Comparison of ENCODE assay signal across 11 cellular contexts in genomic region chr3:46090161-46090591, GRCh38.
DNase-seq lines count a peak whose midpoint lies in the region; ATAC-seq and TF ChIP-seq lines count a peak whose summit lies in the region.
"Had no signal": no experiment of that assay in that cellular context is flagged by ENCODE, and none has a peak within 500 bp of the region (broad histone marks: within the 10 kb centered on the region; RNA-seq: fewer than 3 reads in every experiment).

No MANE protein-coding gene starts in this region.

- POLR2A ChIA-PET in activated CD4-positive, alpha-beta memory T cell treated with anti-CD3 and anti-CD28 coated beads for 36 hours (lab: Charles Lee) = interaction anchor here (1.2 to 1.5 kb wide), 2 partner anchors 10 to 279 kb away, joined by 4 to 7 read pairs; no protein-coding TSS in a partner anchor
- POLR2A ChIA-PET in activated CD4-positive, alpha-beta memory T cell treated with anti-CD3 and anti-CD28 coated beads, Interleukin-2, amount 10 ng/mL, durations not matched to agents 7 days and 5 days (lab: Charles Lee) = interaction anchor here (1.0 to 9.7 kb wide), 4 partner anchors 8 to 280 kb away, joined by 3 to 47 read pairs (median 4); partner anchors contain the start of gene CCR5

- H3K4me1 Mint-ChIP-seq in activated CD4-positive, alpha-beta memory T cell treated with anti-CD3 and anti-CD28 coated beads for 36 hours (ENCODE audit: low read depth) = peaks cover 19% of the 10 kb centered on the region
- peaks cover 62% of the 10 kb centered on the region for H3K4me1 Mint-ChIP-seq in activated CD4-positive, alpha-beta memory T cell treated with anti-CD3 and anti-CD28 coated beads, Interleukin-2, amount 10 ng/mL, durations not matched to agents 7 days and 5 days
- H3K4me1 Mint-ChIP-seq in dendritic cell treated with granulocyte-macrophage colony-stimulating factor and Interleukin-4, amounts not matched to agents 40 ng/mL and 50 ng/mL, for 4 days (ENCODE audit: low read depth) = peaks cover 95% of the 10 kb centered on the region
- H3K4me1 Mint-ChIP-seq in stimulated activated naive B cell treated with anti-CD40 and anti-IgM and Interleukin-4, amounts not matched to agents 10 μg/mL and 1 μg/mL and 100 μg/mL, for 72 hours = peaks cover 50 to 63% of the 10 kb centered on the region in 2 donors

- H3K36me3 Mint-ChIP-seq in activated CD4-positive, alpha-beta memory T cell treated with anti-CD3 and anti-CD28 coated beads for 36 hours = no peaks in the 10 kb centered on the region
- peaks cover 20% of the 10 kb centered on the region for H3K36me3 Mint-ChIP-seq in activated CD4-positive, alpha-beta memory T cell treated with anti-CD3 and anti-CD28 coated beads, Interleukin-2, amount 10 ng/mL, durations not matched to agents 7 days and 5 days (ENCODE audit: low read depth)
- H3K36me3 Mint-ChIP-seq in dendritic cell treated with granulocyte-macrophage colony-stimulating factor and Interleukin-4, amounts not matched to agents 40 ng/mL and 50 ng/mL, for 4 days (ENCODE audit: low read depth) = no peaks in the 10 kb centered on the region
- peaks cover 0 to 12% of the 10 kb centered on the region in 2 donors for H3K36me3 Mint-ChIP-seq in stimulated activated naive B cell treated with anti-CD40 and anti-IgM and Interleukin-4, amounts not matched to agents 10 μg/mL and 1 μg/mL and 100 μg/mL, for 72 hours

- H3K4me3 Mint-ChIP-seq in activated CD4-positive, alpha-beta memory T cell treated with anti-CD3 and anti-CD28 coated beads for 36 hours = no peak overlapping the region
- H3K4me3 Mint-ChIP-seq in activated CD4-positive, alpha-beta memory T cell treated with anti-CD3 and anti-CD28 coated beads, Interleukin-2, amount 10 ng/mL, durations not matched to agents 7 days and 5 days = no peak overlapping the region
- no peak overlapping the region for H3K4me3 Mint-ChIP-seq in dendritic cell treated with granulocyte-macrophage colony-stimulating factor and Interleukin-4, amounts not matched to agents 40 ng/mL and 50 ng/mL, for 4 days
- H3K4me3 Mint-ChIP-seq in stimulated activated naive B cell treated with anti-CD40 and anti-IgM and Interleukin-4, amounts not matched to agents 10 μg/mL and 1 μg/mL and 100 μg/mL, for 72 hours = no peak overlapping the region
- H3K4me3 Mint-ChIP-seq: activated B cell treated with CpG ODN at 0.5 μM for 24 hours had no signal

- H3K9me3 Mint-ChIP-seq in activated CD4-positive, alpha-beta memory T cell treated with anti-CD3 and anti-CD28 coated beads for 36 hours = no peaks in the 10 kb centered on the region
- peaks cover 4% of the 10 kb centered on the region for H3K9me3 Mint-ChIP-seq in activated CD4-positive, alpha-beta memory T cell treated with anti-CD3 and anti-CD28 coated beads, Interleukin-2, amount 10 ng/mL, durations not matched to agents 7 days and 5 days
- no peaks in the 10 kb centered on the region for H3K9me3 Mint-ChIP-seq in dendritic cell treated with granulocyte-macrophage colony-stimulating factor and Interleukin-4, amounts not matched to agents 40 ng/mL and 50 ng/mL, for 4 days
- peaks cover 3 to 9% of the 10 kb centered on the region in 2 donors for H3K9me3 Mint-ChIP-seq in stimulated activated naive B cell treated with anti-CD40 and anti-IgM and Interleukin-4, amounts not matched to agents 10 μg/mL and 1 μg/mL and 100 μg/mL, for 72 hours
- H3K9me3 Mint-ChIP-seq: activated B cell treated with CpG ODN at 0.5 μM for 24 hours had no signal

- peak overlapping the region in 1 of 2 donors; percentile 20 for H3K27ac ChIP-seq in coronary artery
- H3K27ac ChIP-seq: right atrium auricular region had no signal

- TF ChIP-seq POLR2A in erythroblast (IDR thresholded peaks at IDR 0.05; ENCODE audit: low read length) = no peak

- no peak overlapping the region for H3K4me3 ChIP-seq in coronary artery
- H3K4me3 ChIP-seq: lung, right atrium auricular region had no signal

- intact Hi-C loops in activated CD4-positive, alpha-beta memory T cell treated with anti-CD3 and anti-CD28 coated beads for 36 hours (cut with micrococcal nuclease) = loop anchor here (1.0 to 10.0 kb wide), 2 partner anchors 8 to 395 kb away; no protein-coding TSS in a partner anchor
- intact Hi-C loops in dendritic cell treated with granulocyte-macrophage colony-stimulating factor and Interleukin-4, amounts not matched to agents 40 ng/mL and 50 ng/mL, for 4 days (cut with micrococcal nuclease) = no loop called here

- ATAC-seq in stimulated activated naive B cell treated with anti-CD40 and anti-IgM and Interleukin-4, amounts not matched to agents 10 μg/mL and 1 μg/mL and 100 μg/mL, for 72 hours (replicated peaks) = peak; percentile 65 to 74

- H3K27ac Mint-ChIP-seq in activated CD4-positive, alpha-beta memory T cell treated with anti-CD3 and anti-CD28 coated beads for 36 hours = no peak overlapping the region
- H3K27ac Mint-ChIP-seq in activated CD4-positive, alpha-beta memory T cell treated with anti-CD3 and anti-CD28 coated beads, Interleukin-2, amount 10 ng/mL, durations not matched to agents 7 days and 5 days = no peak overlapping the region
- H3K27ac Mint-ChIP-seq in dendritic cell treated with granulocyte-macrophage colony-stimulating factor and Interleukin-4, amounts not matched to agents 40 ng/mL and 50 ng/mL, for 4 days = peak overlapping the region; percentile 100
- H3K27ac Mint-ChIP-seq in stimulated activated naive B cell treated with anti-CD40 and anti-IgM and Interleukin-4, amounts not matched to agents 10 μg/mL and 1 μg/mL and 100 μg/mL, for 72 hours = peak overlapping the region; percentile 75
- H3K27ac Mint-ChIP-seq: activated B cell treated with CpG ODN at 0.5 μM for 24 hours had no signal

- H3K27me3 Mint-ChIP-seq in activated CD4-positive, alpha-beta memory T cell treated with anti-CD3 and anti-CD28 coated beads for 36 hours = peaks cover 38% of the 10 kb centered on the region
- H3K27me3 Mint-ChIP-seq in activated CD4-positive, alpha-beta memory T cell treated with anti-CD3 and anti-CD28 coated beads, Interleukin-2, amount 10 ng/mL, durations not matched to agents 7 days and 5 days = peaks cover 28% of the 10 kb centered on the region
- H3K27me3 Mint-ChIP-seq in dendritic cell treated with granulocyte-macrophage colony-stimulating factor and Interleukin-4, amounts not matched to agents 40 ng/mL and 50 ng/mL, for 4 days = no peaks in the 10 kb centered on the region
- peaks cover 0 to 5% of the 10 kb centered on the region in 2 donors for H3K27me3 Mint-ChIP-seq in stimulated activated naive B cell treated with anti-CD40 and anti-IgM and Interleukin-4, amounts not matched to agents 10 μg/mL and 1 μg/mL and 100 μg/mL, for 72 hours
- H3K27me3 Mint-ChIP-seq: activated B cell treated with CpG ODN at 0.5 μM for 24 hours had no signal

- CTCF ChIA-PET in activated CD4-positive, alpha-beta memory T cell treated with anti-CD3 and anti-CD28 coated beads for 36 hours (lab: Charles Lee) = interaction anchor here (0.9 to 4.9 kb wide), 9 partner anchors 12 to 288 kb away, joined by 3 to 43 read pairs (median 3); partner anchors contain the start of genes CCR1 and CCR5
- CTCF ChIA-PET in activated CD4-positive, alpha-beta memory T cell treated with anti-CD3 and anti-CD28 coated beads, Interleukin-2, amount 10 ng/mL, durations not matched to agents 7 days and 5 days (lab: Charles Lee) = interaction anchor here (1.0 to 8.3 kb wide), 5 partner anchors 11 to 287 kb away, joined by 4 to 85 read pairs (median 19); partner anchors contain the start of genes CCR1 and CCR5

- peak; percentile 59 for DNase-seq in activated CD4-positive, alpha-beta memory T cell treated with anti-CD3 and anti-CD28 coated beads for 36 hours
- DNase-seq in activated CD4-positive, alpha-beta memory T cell treated with anti-CD3 and anti-CD28 coated beads, Interleukin-2, amount 10 ng/mL, durations not matched to agents 7 days and 5 days = no peak
- DNase-seq in M059J (ENCODE audit: low read depth) (peak; percentile 50), NCI-H774 (lab: John Stamatoyannopoulos, UW) (no peak), erythroblast (lab: John Stamatoyannopoulos, UW) (no peak), coronary artery (ENCODE audit: low spot score) (no peak)
- DNase-seq in stimulated activated naive B cell treated with anti-CD40 and anti-IgM and Interleukin-4, amounts not matched to agents 10 μg/mL and 1 μg/mL and 100 μg/mL, for 72 hours = no peak
- DNase-seq: activated B cell treated with CpG ODN at 0.5 μM for 24 hours had no signal

- TF ChIP-seq CTCF in coronary artery (IDR thresholded peaks at IDR 0.05) = no peak

Comparison
In these comparisons a context has a peak if more than half of its experiments do, and no peak if none do; other contexts are left out.
1. DNase-seq: peak in activated CD4-positive, alpha-beta memory T cell treated with anti-CD3 and anti-CD28 coated beads for 36 hours (single experiment) and M059J (single experiment); none in activated CD4-positive, alpha-beta memory T cell treated with anti-CD3 and anti-CD28 coated beads, Interleukin-2, amount 10 ng/mL, durations not matched to agents 7 days and 5 days (single experiment), stimulated activated naive B cell treated with anti-CD40 and anti-IgM and Interleukin-4, amounts not matched to agents 10 μg/mL and 1 μg/mL and 100 μg/mL, for 72 hours (single experiment), NCI-H774 (single experiment), erythroblast (0 of 2) and coronary artery (single experiment).
2. H3K27ac Mint-ChIP-seq: peak in dendritic cell treated with granulocyte-macrophage colony-stimulating factor and Interleukin-4, amounts not matched to agents 40 ng/mL and 50 ng/mL, for 4 days (single experiment) and stimulated activated naive B cell treated with anti-CD40 and anti-IgM and Interleukin-4, amounts not matched to agents 10 μg/mL and 1 μg/mL and 100 μg/mL, for 72 hours (single experiment); none in activated CD4-positive, alpha-beta memory T cell treated with anti-CD3 and anti-CD28 coated beads for 36 hours (single experiment) and activated CD4-positive, alpha-beta memory T cell treated with anti-CD3 and anti-CD28 coated beads, Interleukin-2, amount 10 ng/mL, durations not matched to agents 7 days and 5 days (single experiment).